1 cellular context compared by ENCODE assay signal in the genomic region with DNA sequence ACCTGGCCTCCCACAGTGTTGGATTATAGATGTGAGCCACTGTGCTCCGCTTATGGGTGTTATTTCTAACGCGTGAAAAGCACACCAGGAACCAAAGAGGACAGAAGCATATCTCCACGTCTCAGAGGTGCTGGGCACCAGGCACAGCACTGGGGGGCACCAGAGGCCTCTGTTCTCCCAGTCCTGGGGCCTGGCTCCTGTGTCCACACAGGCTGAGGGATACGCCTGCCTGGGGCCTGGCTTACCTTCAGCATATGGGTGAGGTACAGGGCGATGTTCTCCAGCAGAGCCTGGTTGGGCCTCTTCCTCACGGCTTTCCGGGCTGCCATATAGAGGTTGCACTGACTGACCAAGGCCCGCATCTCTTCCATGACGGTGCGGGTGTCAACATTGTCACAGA.
TF ChIP-seq lines count a peak whose summit lies in the region.

No MANE protein-coding gene starts in this region.

TF ChIP-seq in A549, 52 proteins besides CTCF, POLR2A, EP300 and RAD21 (continued from another document):
- TF ChIP-seq, protein P1, sequence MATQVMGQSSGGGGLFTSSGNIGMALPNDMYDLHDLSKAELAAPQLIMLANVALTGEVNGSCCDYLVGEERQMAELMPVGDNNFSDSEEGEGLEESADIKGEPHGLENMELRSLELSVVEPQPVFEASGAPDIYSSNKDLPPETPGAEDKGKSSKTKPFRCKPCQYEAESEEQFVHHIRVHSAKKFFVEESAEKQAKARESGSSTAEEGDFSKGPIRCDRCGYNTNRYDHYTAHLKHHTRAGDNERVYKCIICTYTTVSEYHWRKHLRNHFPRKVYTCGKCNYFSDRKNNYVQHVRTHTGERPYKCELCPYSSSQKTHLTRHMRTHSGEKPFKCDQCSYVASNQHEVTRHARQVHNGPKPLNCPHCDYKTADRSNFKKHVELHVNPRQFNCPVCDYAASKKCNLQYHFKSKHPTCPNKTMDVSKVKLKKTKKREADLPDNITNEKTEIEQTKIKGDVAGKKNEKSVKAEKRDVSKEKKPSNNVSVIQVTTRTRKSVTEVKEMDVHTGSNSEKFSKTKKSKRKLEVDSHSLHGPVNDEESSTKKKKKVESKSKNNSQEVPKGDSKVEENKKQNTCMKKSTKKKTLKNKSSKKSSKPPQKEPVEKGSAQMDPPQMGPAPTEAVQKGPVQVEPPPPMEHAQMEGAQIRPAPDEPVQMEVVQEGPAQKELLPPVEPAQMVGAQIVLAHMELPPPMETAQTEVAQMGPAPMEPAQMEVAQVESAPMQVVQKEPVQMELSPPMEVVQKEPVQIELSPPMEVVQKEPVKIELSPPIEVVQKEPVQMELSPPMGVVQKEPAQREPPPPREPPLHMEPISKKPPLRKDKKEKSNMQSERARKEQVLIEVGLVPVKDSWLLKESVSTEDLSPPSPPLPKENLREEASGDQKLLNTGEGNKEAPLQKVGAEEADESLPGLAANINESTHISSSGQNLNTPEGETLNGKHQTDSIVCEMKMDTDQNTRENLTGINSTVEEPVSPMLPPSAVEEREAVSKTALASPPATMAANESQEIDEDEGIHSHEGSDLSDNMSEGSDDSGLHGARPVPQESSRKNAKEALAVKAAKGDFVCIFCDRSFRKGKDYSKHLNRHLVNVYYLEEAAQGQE (IDR thresholded peaks at IDR 0.05) = no peak
- no peak for TF ChIP-seq NR3C1 (IDR thresholded peaks at IDR 0.05)
- TF ChIP-seq HOXA7 (CRISPR knock-in tag; IDR thresholded peaks at IDR 0.05) = no peak
- TF ChIP-seq KDM1A (IDR thresholded peaks at IDR 0.05; ENCODE audit: low read depth) = no peak
- TF ChIP-seq RCOR1 (IDR thresholded peaks at IDR 0.05; ENCODE audit: low read depth, low read length) = no peak
- TF ChIP-seq MYC (IDR thresholded peaks at IDR 0.05; ENCODE audit: borderline replicate concordance, low read length) = no peak
- no peak for TF ChIP-seq FOSL2 (IDR thresholded peaks at IDR 0.05)
- no peak for TF ChIP-seq FOSL2 (CRISPR knock-in tag; IDR thresholded peaks at IDR 0.05)
- TF ChIP-seq, protein P2, sequence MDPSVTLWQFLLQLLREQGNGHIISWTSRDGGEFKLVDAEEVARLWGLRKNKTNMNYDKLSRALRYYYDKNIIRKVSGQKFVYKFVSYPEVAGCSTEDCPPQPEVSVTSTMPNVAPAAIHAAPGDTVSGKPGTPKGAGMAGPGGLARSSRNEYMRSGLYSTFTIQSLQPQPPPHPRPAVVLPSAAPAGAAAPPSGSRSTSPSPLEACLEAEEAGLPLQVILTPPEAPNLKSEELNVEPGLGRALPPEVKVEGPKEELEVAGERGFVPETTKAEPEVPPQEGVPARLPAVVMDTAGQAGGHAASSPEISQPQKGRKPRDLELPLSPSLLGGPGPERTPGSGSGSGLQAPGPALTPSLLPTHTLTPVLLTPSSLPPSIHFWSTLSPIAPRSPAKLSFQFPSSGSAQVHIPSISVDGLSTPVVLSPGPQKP (IDR thresholded peaks at IDR 0.05; ENCODE audit: low read depth, low read length) = no peak
